Comparison of ENCODE assay signal across 1 cellular context in the genomic region with DNA sequence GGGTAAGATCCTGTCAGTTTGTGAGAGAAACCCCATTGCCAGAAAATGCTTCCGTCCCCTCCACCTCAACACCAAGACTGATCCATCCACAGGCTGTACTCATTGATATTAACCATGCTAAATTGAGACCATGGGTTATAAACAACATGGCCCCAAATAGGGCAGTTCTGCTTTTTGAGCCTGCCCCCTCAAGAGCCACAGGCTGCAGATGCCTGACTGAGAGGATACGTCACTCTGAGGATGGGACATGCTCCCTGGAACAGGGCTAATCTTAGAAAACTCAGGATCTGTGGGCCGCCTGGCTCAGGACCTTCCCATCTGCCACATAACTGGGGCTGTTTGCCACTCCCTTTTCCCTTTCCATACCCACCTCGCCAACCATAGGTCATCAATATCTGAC.
TF ChIP-seq lines count a peak whose summit lies in the region.

No MANE protein-coding gene starts in this region.

TF ChIP-seq in K562, 482 proteins besides CTCF, POLR2A, EP300 and RAD21 (continued from another document):
- TF ChIP-seq MEF2D (tag; conservative IDR thresholded peaks at IDR 0.05; ENCODE audit: low read depth), result no peak
